In genomic region chr6:118663993-118664985, GRCh38 we compare ENCODE assay signal across 9 cellular contexts.
DNase-seq lines count a peak whose midpoint lies in the region; ATAC-seq and FAIRE-seq lines count a peak whose summit lies in the region.
"Had no signal": no experiment of that assay in that cellular context is flagged by ENCODE, and none has a peak within 500 bp of the region (broad histone marks: within the 10 kb centered on the region; RNA-seq: fewer than 3 reads in every experiment).

No MANE protein-coding gene starts in this region.

- peak overlapping the region in 9 of 11 experiments; percentile 25 to 57 (median 39); a peak in 9 of 22 replicates for H3K9ac ChIP-seq in BLaER1 treated with 17β-estradiol and CSF1 and Interleukin-3, amounts not matched to agents 10 nM and 100 nM

- no peaks in the 10 kb centered on the region for H4K20me1 ChIP-seq in BLaER1 treated with 17β-estradiol and CSF1 and Interleukin-3, amounts not matched to agents 10 nM and 100 nM

- peak; percentile 24 for DNase-seq in RCC 7860 (ENCODE audit: low spot score)
- peak; percentile 29 for DNase-seq in kidney glomerular epithelial cell (lab: John Stamatoyannopoulos, UW)
- no peak for DNase-seq in AG08396 (ENCODE audit: low spot score)
- DNase-seq in NOMO-1 (lab: John Stamatoyannopoulos, UW; ENCODE audit: unreplicated experiment in 2 of 2), result no peak
- DNase-seq in SW 1271 (lab: John Stamatoyannopoulos, UW), result no peak
- no peak for DNase-seq in DMS153 (lab: John Stamatoyannopoulos, UW)

- H3K4me2 ChIP-seq in BLaER1 treated with 17β-estradiol and CSF1 and Interleukin-3, amounts not matched to agents 10 nM and 100 nM, result peak overlapping the region; percentile 62 to 94 (median 81)

- no peaks in the 10 kb centered on the region for H3K36me3 ChIP-seq in BLaER1 treated with 17β-estradiol and CSF1 and Interleukin-3, amounts not matched to agents 10 nM and 100 nM
- H3K36me3 ChIP-seq: neutrophil had no signal

- peak; percentile 80 for FAIRE-seq in RCC 7860 (lab: Jason Lieb, UNC)

- H3K4me1 ChIP-seq in BLaER1 treated with 17β-estradiol and CSF1 and Interleukin-3, amounts not matched to agents 10 nM and 100 nM, result peaks cover 0 to 17% (median 13%) of the 10 kb centered on the region in 10 experiments; a peak in 17 of 20 replicates

- peak overlapping the region; percentile 24 to 60 (median 44); a peak in 19 of 20 replicates for H3K4me3 ChIP-seq in BLaER1 treated with 17β-estradiol and CSF1 and Interleukin-3, amounts not matched to agents 10 nM and 100 nM

- ATAC-seq in GM19023 (IDR thresholded peaks at IDR 0.05; ENCODE audit: unreplicated experiment), result peak; percentile 42

- no peak overlapping the region for H3K27ac ChIP-seq in BLaER1 treated with 17β-estradiol and CSF1 and Interleukin-3, amounts not matched to agents 10 nM and 100 nM
- H3K27ac ChIP-seq: neutrophil had no signal

- no peaks in the 10 kb centered on the region for H3K27me3 ChIP-seq in BLaER1 treated with 17β-estradiol and CSF1 and Interleukin-3, amounts not matched to agents 10 nM and 100 nM

- no peaks in the 10 kb centered on the region for H3K9me3 ChIP-seq in BLaER1 treated with 17β-estradiol and CSF1 and Interleukin-3, amounts not matched to agents 10 nM and 100 nM (replicated peaks in 1 of 11)
- H3K9me3 ChIP-seq: neutrophil had no signal

Comparison
In these comparisons a context has a peak if more than half of its experiments do, and no peak if none do; other contexts are left out.
1. DNase-seq: peak in RCC 7860 (single experiment) and kidney glomerular epithelial cell (single experiment); none in AG08396 (single experiment), NOMO-1 (0 of 2), SW 1271 (0 of 2) and DMS153 (single experiment).